ENCODE assay signal across 8 cellular contexts in the genomic region with DNA sequence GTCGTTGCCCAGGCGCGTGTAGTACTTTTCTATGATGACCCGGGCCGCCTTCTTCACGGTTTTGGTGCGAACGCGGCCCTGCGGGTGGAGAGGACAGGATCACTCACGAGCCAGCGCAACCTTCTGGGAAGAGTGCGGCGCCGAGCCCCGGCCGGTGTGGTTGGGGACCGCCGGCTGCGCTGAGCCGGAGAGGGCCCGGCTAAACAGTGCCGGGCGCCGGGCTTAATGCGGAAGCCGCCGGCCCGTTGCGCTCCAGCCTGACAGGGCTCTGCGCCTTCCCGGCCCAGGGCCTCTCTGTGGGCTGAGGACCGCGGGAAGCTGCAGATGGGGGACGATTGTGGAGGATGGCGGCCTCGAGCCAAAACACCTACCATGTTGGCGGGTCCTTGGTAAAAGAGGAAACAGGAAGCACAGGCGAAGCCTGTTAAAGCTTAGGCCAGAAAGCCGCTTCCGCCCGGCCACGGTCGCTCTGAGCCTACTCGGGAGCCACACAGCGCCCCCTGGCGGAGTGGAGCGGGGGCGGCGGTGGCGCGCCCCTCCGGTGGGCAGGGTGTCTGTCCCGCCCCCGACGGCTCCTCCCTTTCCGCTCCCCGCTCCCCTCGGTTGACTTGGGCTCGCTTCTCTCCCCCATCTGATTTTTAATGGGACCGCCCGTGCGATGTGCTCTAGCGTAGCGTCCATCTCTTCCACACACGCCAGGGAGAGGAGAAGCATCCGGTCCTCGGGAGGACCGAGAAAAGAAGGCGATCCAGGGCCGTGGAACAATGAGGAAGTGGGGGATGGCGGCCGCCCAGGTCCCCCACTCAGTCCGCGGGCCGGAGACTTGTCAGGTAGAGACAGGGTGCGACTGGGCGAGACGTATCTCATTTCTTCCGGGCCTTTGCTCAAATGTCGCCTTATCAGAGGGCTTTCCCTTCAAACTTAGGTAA. TPM values are rescaled to one million over a fixed set of nuclear protein-coding genes. Genes with fewer than 3 reads are reported as not detected.
DNase-seq lines count a peak whose midpoint lies in the region; ATAC-seq and TF ChIP-seq lines count a peak whose summit lies in the region.

Gene RPS17 (minus strand): TSS at position 403 of the 929 bp plus-strand sequence. CDS start 29 bp downstream, at position 374.

- peaks cover 42% of the 10 kb centered on the region for H3K79me2 ChIP-seq in ACC112 (ENCODE audit: control insufficient read depth, insufficient read depth, low read length, unreplicated experiment)

- H3K27me3 ChIP-seq in ACC112 (ENCODE audit: insufficient read depth, low read length) (no peaks in the 10 kb centered on the region), lung (ENCODE audit: control insufficient read depth, insufficient read depth) (no peaks in the 10 kb centered on the region)

- TF ChIP-seq CTCF in lung (IDR thresholded peaks at IDR 0.05; ENCODE audit: control extremely low read depth, extremely low read depth), result peak; percentile 95

- H3K27ac ChIP-seq in ACC112 (ENCODE audit: low read depth, low read length) (peak within 1 kb of the TSS; percentile 59), lung (ENCODE audit: low read depth in 1 of 2, low read length in 1 of 2) (peak within 1 kb of the TSS; percentile 85 to 89)

- ATAC-seq in HG03442 (IDR thresholded peaks at IDR 0.05; ENCODE audit: unreplicated experiment), result peak; percentile 90
- peak; percentile 97 for ATAC-seq in lung (ENCODE audit: insufficient read depth, low FRiP score)

- WGBS in lung, 2 donors, result 0 to 1% methylated on average over 71 to 81 of the region's 81 CpGs

- H3K36me3 ChIP-seq in ACC112 (ENCODE audit: insufficient read depth, low read length) (peaks cover 39% of the 10 kb centered on the region), lung (ENCODE audit: control insufficient read depth in 2 of 2, insufficient read depth in 2 of 2, low read length in 2 of 2) (peaks cover 25 to 27% of the 10 kb centered on the region in 2 donors)

- H3K9me3 ChIP-seq in lung (ENCODE audit: control insufficient read depth in 2 of 2, insufficient read depth in 1 of 2, low read length in 1 of 2), result no peaks in the 10 kb centered on the region

- TF ChIP-seq POLR2A in GM19193 (IDR thresholded peaks at IDR 0.05; ENCODE audit: extremely low read depth, insufficient read depth, insufficient read length), result peak; percentile 99

- H3K4me1 ChIP-seq in ACC112 (ENCODE audit: control insufficient read depth, insufficient read depth, low read length, unreplicated experiment) (peaks cover 19% of the 10 kb centered on the region), lung (ENCODE audit: control insufficient read depth in 2 of 2, insufficient read depth in 2 of 2, low read length in 2 of 2) (peaks cover 0 to 8% of the 10 kb centered on the region in 2 donors)

- peak within 1 kb of the TSS; percentile 44 for H2AFZ ChIP-seq in ACC112 (ENCODE audit: low read length, unreplicated experiment)

- peak; percentile 97 for DNase-seq in activated CD4-positive, alpha-beta T cell treated with anti-CD3 and anti-CD28 coated beads for 1 hour
- DNase-seq in dermis blood vessel endothelial cell, result peak; percentile 96
- DNase-seq in lung (ENCODE audit: low spot score), result peak; percentile 96
- DNase-seq in stimulated activated CD8-positive, alpha-beta memory T cell treated with anti-CD3 and anti-CD28 coated beads, Interleukin-12 subunit alpha, Interleukin-12 subunit beta, amount 100 ng/mL, for 1 hour (ENCODE audit: low read depth), result peak; percentile 96
- DNase-seq in GOT3 (lab: John Stamatoyannopoulos, UW), result no peak

- H3K4me3 ChIP-seq in ACC112 (ENCODE audit: low read depth, low read length) (peak within 1 kb of the TSS; percentile 90), lung (peak within 1 kb of the TSS; percentile 93)

RNA-seq across cellular contexts. Expression of gene RPS17, which starts in this region (rescaled TPM):
- total RNA-seq in dermis blood vessel endothelial cell, result 931 and 1,215 TPM in 2 replicates
- total RNA-seq in lung, result 1,000 to 10,000 TPM; 1,181 to 1,750 TPM
- 1,000 to 10,000 TPM; 3,085 to 4,573 TPM for polyA plus RNA-seq in lung
